ENCODE assay signal across 1 cellular context in genomic region chr16:4392382-4393242, GRCh38.
A peak's percentile ranks its signal among the peaks of the same experiment; 100 is the strongest.
TF ChIP-seq lines count a peak whose summit lies in the region.

No MANE protein-coding gene starts in this region.

TF ChIP-seq in H1, 55 proteins besides CTCF, POLR2A, EP300 and RAD21:
- no peak for TF ChIP-seq NANOG (IDR thresholded peaks at IDR 0.05; ENCODE audit: insufficient read depth, low read depth, low read length, poor library complexity, severe bottlenecking)
- TF ChIP-seq, protein P1, sequence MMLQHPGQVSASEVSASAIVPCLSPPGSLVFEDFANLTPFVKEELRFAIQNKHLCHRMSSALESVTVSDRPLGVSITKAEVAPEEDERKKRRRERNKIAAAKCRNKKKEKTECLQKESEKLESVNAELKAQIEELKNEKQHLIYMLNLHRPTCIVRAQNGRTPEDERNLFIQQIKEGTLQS (IDR thresholded peaks at IDR 0.05; ENCODE audit: insufficient read depth, low read depth, low read length): no peak
- TF ChIP-seq GTF2F1 (IDR thresholded peaks at IDR 0.05; ENCODE audit: borderline replicate concordance, low read depth, low read length): no peak
- TF ChIP-seq PHF8 (conservative IDR thresholded peaks at IDR 0.05; ENCODE audit: low read depth, low read length): peak; percentile 43; the same call in 1 of the 2 replicates
- no peak for TF ChIP-seq SIN3A (conservative IDR thresholded peaks at IDR 0.05 in 1 of 2, IDR thresholded peaks at IDR 0.05 in 1 of 2; ENCODE audit: low read depth in 1 of 2, low read length in 2 of 2)
- TF ChIP-seq CHD1 (IDR thresholded peaks at IDR 0.05; ENCODE audit: low read depth, low read length): no peak
- TF ChIP-seq TAF7 (optimal IDR thresholded peaks at IDR 0.05; ENCODE audit: borderline replicate concordance, low read depth, low read length): peak; percentile 26
- no peak for TF ChIP-seq FOSL1 (IDR thresholded peaks at IDR 0.05; ENCODE audit: insufficient read depth, low read depth, low read length)
- TF ChIP-seq, protein P2, sequence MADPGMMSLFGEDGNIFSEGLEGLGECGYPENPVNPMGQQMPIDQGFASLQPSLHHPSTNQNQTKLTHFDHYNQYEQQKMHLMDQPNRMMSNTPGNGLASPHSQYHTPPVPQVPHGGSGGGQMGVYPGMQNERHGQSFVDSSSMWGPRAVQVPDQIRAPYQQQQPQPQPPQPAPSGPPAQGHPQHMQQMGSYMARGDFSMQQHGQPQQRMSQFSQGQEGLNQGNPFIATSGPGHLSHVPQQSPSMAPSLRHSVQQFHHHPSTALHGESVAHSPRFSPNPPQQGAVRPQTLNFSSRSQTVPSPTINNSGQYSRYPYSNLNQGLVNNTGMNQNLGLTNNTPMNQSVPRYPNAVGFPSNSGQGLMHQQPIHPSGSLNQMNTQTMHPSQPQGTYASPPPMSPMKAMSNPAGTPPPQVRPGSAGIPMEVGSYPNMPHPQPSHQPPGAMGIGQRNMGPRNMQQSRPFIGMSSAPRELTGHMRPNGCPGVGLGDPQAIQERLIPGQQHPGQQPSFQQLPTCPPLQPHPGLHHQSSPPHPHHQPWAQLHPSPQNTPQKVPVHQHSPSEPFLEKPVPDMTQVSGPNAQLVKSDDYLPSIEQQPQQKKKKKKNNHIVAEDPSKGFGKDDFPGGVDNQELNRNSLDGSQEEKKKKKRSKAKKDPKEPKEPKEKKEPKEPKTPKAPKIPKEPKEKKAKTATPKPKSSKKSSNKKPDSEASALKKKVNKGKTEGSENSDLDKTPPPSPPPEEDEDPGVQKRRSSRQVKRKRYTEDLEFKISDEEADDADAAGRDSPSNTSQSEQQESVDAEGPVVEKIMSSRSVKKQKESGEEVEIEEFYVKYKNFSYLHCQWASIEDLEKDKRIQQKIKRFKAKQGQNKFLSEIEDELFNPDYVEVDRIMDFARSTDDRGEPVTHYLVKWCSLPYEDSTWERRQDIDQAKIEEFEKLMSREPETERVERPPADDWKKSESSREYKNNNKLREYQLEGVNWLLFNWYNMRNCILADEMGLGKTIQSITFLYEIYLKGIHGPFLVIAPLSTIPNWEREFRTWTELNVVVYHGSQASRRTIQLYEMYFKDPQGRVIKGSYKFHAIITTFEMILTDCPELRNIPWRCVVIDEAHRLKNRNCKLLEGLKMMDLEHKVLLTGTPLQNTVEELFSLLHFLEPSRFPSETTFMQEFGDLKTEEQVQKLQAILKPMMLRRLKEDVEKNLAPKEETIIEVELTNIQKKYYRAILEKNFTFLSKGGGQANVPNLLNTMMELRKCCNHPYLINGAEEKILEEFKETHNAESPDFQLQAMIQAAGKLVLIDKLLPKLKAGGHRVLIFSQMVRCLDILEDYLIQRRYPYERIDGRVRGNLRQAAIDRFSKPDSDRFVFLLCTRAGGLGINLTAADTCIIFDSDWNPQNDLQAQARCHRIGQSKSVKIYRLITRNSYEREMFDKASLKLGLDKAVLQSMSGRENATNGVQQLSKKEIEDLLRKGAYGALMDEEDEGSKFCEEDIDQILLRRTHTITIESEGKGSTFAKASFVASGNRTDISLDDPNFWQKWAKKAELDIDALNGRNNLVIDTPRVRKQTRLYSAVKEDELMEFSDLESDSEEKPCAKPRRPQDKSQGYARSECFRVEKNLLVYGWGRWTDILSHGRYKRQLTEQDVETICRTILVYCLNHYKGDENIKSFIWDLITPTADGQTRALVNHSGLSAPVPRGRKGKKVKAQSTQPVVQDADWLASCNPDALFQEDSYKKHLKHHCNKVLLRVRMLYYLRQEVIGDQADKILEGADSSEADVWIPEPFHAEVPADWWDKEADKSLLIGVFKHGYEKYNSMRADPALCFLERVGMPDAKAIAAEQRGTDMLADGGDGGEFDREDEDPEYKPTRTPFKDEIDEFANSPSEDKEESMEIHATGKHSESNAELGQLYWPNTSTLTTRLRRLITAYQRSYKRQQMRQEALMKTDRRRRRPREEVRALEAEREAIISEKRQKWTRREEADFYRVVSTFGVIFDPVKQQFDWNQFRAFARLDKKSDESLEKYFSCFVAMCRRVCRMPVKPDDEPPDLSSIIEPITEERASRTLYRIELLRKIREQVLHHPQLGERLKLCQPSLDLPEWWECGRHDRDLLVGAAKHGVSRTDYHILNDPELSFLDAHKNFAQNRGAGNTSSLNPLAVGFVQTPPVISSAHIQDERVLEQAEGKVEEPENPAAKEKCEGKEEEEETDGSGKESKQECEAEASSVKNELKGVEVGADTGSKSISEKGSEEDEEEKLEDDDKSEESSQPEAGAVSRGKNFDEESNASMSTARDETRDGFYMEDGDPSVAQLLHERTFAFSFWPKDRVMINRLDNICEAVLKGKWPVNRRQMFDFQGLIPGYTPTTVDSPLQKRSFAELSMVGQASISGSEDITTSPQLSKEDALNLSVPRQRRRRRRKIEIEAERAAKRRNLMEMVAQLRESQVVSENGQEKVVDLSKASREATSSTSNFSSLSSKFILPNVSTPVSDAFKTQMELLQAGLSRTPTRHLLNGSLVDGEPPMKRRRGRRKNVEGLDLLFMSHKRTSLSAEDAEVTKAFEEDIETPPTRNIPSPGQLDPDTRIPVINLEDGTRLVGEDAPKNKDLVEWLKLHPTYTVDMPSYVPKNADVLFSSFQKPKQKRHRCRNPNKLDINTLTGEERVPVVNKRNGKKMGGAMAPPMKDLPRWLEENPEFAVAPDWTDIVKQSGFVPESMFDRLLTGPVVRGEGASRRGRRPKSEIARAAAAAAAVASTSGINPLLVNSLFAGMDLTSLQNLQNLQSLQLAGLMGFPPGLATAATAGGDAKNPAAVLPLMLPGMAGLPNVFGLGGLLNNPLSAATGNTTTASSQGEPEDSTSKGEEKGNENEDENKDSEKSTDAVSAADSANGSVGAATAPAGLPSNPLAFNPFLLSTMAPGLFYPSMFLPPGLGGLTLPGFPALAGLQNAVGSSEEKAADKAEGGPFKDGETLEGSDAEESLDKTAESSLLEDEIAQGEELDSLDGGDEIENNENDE (IDR thresholded peaks at IDR 0.05; ENCODE audit: insufficient replicate concordance, low read length): no peak
- no peak for TF ChIP-seq SIRT6 (IDR thresholded peaks at IDR 0.05; ENCODE audit: low read length)
- no peak for TF ChIP-seq SIX5 (IDR thresholded peaks at IDR 0.05; ENCODE audit: low read depth, low read length)
- TF ChIP-seq GABPA (IDR thresholded peaks at IDR 0.05; ENCODE audit: borderline replicate concordance, insufficient read depth, low read length): no peak
- no peak for TF ChIP-seq BACH1 (IDR thresholded peaks at IDR 0.05; ENCODE audit: low read length)
- TF ChIP-seq SP4 (IDR thresholded peaks at IDR 0.05; ENCODE audit: low read length): no peak
- TF ChIP-seq SP1 (IDR thresholded peaks at IDR 0.05; ENCODE audit: low read depth, low read length): peak; percentile 81
- TF ChIP-seq BRCA1 (IDR thresholded peaks at IDR 0.05; ENCODE audit: low read depth, low read length): no peak
- TF ChIP-seq TCF12 (IDR thresholded peaks at IDR 0.05; ENCODE audit: low read depth, low read length): peak; percentile 99
- no peak for TF ChIP-seq SRF (IDR thresholded peaks at IDR 0.05; ENCODE audit: low read depth, low read length)
- no peak for TF ChIP-seq HDAC2 (IDR thresholded peaks at IDR 0.05; ENCODE audit: borderline replicate concordance in 1 of 2, low read depth in 2 of 2, low read length in 2 of 2)
- peak; percentile 79 for TF ChIP-seq USF2 (IDR thresholded peaks at IDR 0.05; ENCODE audit: low read length)
- no peak for TF ChIP-seq CBX5 (IDR thresholded peaks at IDR 0.05; ENCODE audit: low read depth, low read length)
- no peak for TF ChIP-seq RXRA (IDR thresholded peaks at IDR 0.05; ENCODE audit: insufficient read depth, low read depth, low read length)
- TF ChIP-seq SP2 (IDR thresholded peaks at IDR 0.05; ENCODE audit: low read length): no peak
- no peak for TF ChIP-seq ZNF274 (IDR thresholded peaks at IDR 0.05; ENCODE audit: borderline replicate concordance, extremely low read depth, low read length)
- peak; percentile 67 for TF ChIP-seq MAX (IDR thresholded peaks at IDR 0.05)
- no peak for TF ChIP-seq JUN (IDR thresholded peaks at IDR 0.05; ENCODE audit: low read depth, low read length)
- TF ChIP-seq CBX8 (IDR thresholded peaks at IDR 0.05; ENCODE audit: borderline replicate concordance, low read depth, low read length): no peak
- TF ChIP-seq ASH2L (IDR thresholded peaks at IDR 0.05; ENCODE audit: low read length): peak; percentile 92
- peak; percentile 60 for TF ChIP-seq E2F6 (IDR thresholded peaks at IDR 0.05)
- peak; percentile 97 for TF ChIP-seq TEAD4 (IDR thresholded peaks at IDR 0.05; ENCODE audit: low read depth, low read length)
- 0 out of 2 replicates have a peak, but pooled peaks have one; percentile 36 for TF ChIP-seq KDM1A (IDR thresholded peaks at IDR 0.05; ENCODE audit: borderline replicate concordance, low read length)
- TF ChIP-seq CHD2 (IDR thresholded peaks at IDR 0.05; ENCODE audit: low read length): 0 out of 2 replicates have a peak, but pooled peaks have one; percentile 20
- TF ChIP-seq KDM4A (IDR thresholded peaks at IDR 0.05; ENCODE audit: low read depth, low read length, severe bottlenecking): no peak
- TF ChIP-seq POLR2AphosphoS5 (IDR thresholded peaks at IDR 0.05; ENCODE audit: low read depth, low read length): 0 out of 2 replicates have a peak, but pooled peaks have one; percentile 18
- TF ChIP-seq KDM5A (IDR thresholded peaks at IDR 0.05; ENCODE audit: low read length): no peak
- TF ChIP-seq SUZ12 (IDR thresholded peaks at IDR 0.05; ENCODE audit: low read length): no peak
- no peak for TF ChIP-seq JUND (IDR thresholded peaks at IDR 0.05; ENCODE audit: low read length)
- peak; percentile 24; the same call in 1 of the 2 replicates for TF ChIP-seq YY1 (IDR thresholded peaks at IDR 0.05; ENCODE audit: low read depth, low read length)
- no peak for TF ChIP-seq TAF1 (IDR thresholded peaks at IDR 0.05; ENCODE audit: low read depth, low read length)
- peak; percentile 58; the same call in 1 of the 2 replicates for TF ChIP-seq POU5F1 (IDR thresholded peaks at IDR 0.05; ENCODE audit: low read depth, low read length)
- peak; percentile 97; the same call in 1 of the 2 replicates for TF ChIP-seq RBBP5 (IDR thresholded peaks at IDR 0.05; ENCODE audit: borderline replicate concordance, low read depth, low read length)
- 0 out of 2 replicates have a peak, but pooled peaks have one; percentile 6 for TF ChIP-seq RFX5 (IDR thresholded peaks at IDR 0.05; ENCODE audit: borderline replicate concordance, low read depth, low read length)
- no peak for TF ChIP-seq CEBPB (IDR thresholded peaks at IDR 0.05; ENCODE audit: low read depth, low read length)
- TF ChIP-seq EGR1 (IDR thresholded peaks at IDR 0.05; ENCODE audit: borderline replicate concordance, low read depth, low read length): peak; percentile 98
- no peak for TF ChIP-seq CREB1 (IDR thresholded peaks at IDR 0.05)
- no peak for TF ChIP-seq HDAC6 (IDR thresholded peaks at IDR 0.05; ENCODE audit: low read depth, low read length)
- TF ChIP-seq MAFK (IDR thresholded peaks at IDR 0.05; ENCODE audit: low read depth, low read length): no peak
- TF ChIP-seq NRF1 (IDR thresholded peaks at IDR 0.05; ENCODE audit: low read depth, low read length): no peak
- TF ChIP-seq CTBP2 (IDR thresholded peaks at IDR 0.05; ENCODE audit: borderline replicate concordance, insufficient read depth, insufficient read length, low read length): peak; percentile 90
- TF ChIP-seq ATF2 (IDR thresholded peaks at IDR 0.05; ENCODE audit: low read length): no peak
- no peak for TF ChIP-seq RNF2 (IDR thresholded peaks at IDR 0.05; ENCODE audit: borderline replicate concordance, low read depth, low read length, missing control alignments, poor library complexity, severe bottlenecking)
- TF ChIP-seq TBP (IDR thresholded peaks at IDR 0.05; ENCODE audit: low read depth, low read length): peak; percentile 35
- no peak for TF ChIP-seq EZH2 (IDR thresholded peaks at IDR 0.05; ENCODE audit: low read depth, low read length, severe bottlenecking)
- no peak for TF ChIP-seq BCL11A (IDR thresholded peaks at IDR 0.05; ENCODE audit: low read depth in 2 of 2, low read length in 2 of 2)
- TF ChIP-seq SAP30 (IDR thresholded peaks at IDR 0.05; ENCODE audit: insufficient read depth, insufficient replicate concordance, low read length): no peak
